11 cellular contexts compared by ENCODE assay signal in the genomic region with DNA sequence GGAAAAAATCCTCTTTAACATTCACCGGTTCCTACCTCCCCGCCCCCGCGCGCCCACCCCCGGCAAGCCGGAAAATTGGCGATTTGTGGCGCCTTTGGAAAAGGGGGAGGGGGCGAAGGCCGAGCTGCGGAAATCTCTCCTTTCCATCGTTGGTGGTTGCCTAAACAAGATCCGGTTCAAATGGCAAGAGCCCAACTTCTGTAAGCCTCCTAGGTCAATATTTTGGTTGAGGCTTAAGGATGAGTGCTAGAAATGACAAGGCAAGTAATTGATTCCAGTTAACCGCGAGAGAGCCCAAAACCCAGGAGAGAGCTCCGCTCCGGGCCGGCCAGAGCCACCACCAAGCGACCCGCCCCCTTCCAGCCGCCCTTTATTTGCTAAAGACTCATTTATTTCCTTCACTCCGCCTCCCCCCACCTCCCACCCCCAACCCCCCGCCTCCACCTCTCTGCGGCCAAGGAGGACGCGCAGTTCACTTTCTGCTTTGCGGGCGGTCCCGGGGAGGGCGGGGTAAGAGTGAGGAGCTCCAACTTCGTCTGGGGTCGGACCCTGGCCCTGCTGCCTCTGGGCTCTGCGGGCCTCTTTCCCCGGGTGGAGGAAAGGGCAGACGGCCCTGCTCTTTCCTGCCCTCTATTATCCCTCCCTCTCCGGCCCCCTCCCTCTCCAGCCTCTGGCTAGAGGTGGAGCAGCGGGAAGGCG. TPM values are rescaled to one million over a fixed set of nuclear protein-coding genes. Genes with fewer than 3 reads are reported as not detected.
A peak's percentile ranks its signal among the peaks of the same experiment; 100 is the strongest.
DNase-seq lines count a peak whose midpoint lies in the region; ATAC-seq, FAIRE-seq and TF ChIP-seq lines count a peak whose summit lies in the region.
"Had no signal": no experiment of that assay in that cellular context is flagged by ENCODE, and none has a peak within 500 bp of the region (broad histone marks: within the 10 kb centered on the region; RNA-seq: fewer than 3 reads in every experiment).

No MANE protein-coding gene starts in this region.

- no peak for TF ChIP-seq RAD21 in A549 (conservative IDR thresholded peaks at IDR 0.05 in 1 of 2, IDR thresholded peaks at IDR 0.05 in 1 of 2)

- no peaks in the 10 kb centered on the region for H3K36me3 Mint-ChIP-seq in WTC11

- TF ChIP-seq EP300 in A549 (IDR thresholded peaks at IDR 0.05): no peak

- peaks cover 36% of the 10 kb centered on the region for H3K4me1 ChIP-seq in A549

- POLR2A ChIA-PET in A549 (lab: Yijun Ruan, JAX): no interaction called here
- POLR2A ChIA-PET in WTC11 (lab: Charles Lee): interaction anchor here (0.6 to 0.9 kb wide), 2 partner anchors 290 to 413 kb away, joined by 3 read pairs; no protein-coding TSS in a partner anchor

- DNase-seq in A549 (ENCODE audit: low read depth in 1 of 2, low spot score in 1 of 2) (no peak), Daoy (ENCODE audit: low read depth) (peak; percentile 64), WTC11 (ENCODE audit: low spot score) (peak; percentile 89), medulla oblongata (ENCODE audit: extremely low spot score) (peak; percentile 37), GM19239 (ENCODE audit: insufficient read length, low spot score) (no peak), erythroblast (lab: John Stamatoyannopoulos, UW) (no peak)
- DNase-seq: EL; mesenchymal stem cell; stimulated activated CD4-positive, alpha-beta T cell treated with anti-CD3 and anti-CD28 coated beads, Interleukin-2, amount 100 ng/mL, for 48 hours had no signal

- H3K4me3 ChIP-seq in A549: peak overlapping the region; percentile 49

- CTCF ChIA-PET in A549 (lab: Yijun Ruan, JAX): interaction anchor here (0.8 to 2.0 kb wide), 6 partner anchors 10 to 679 kb away, joined by 3 to 6 read pairs (median 5); no protein-coding TSS in a partner anchor
- CTCF ChIA-PET in WTC11 (lab: Charles Lee): interaction anchor here (0.7 to 5.4 kb wide), 10 partner anchors 10 to 671 kb away, joined by 3 to 53 read pairs (median 6); no protein-coding TSS in a partner anchor

- ATAC-seq in A549: no peak
- peak; percentile 63 for ATAC-seq in WTC11
- no peak for ATAC-seq in HG03354 (IDR thresholded peaks at IDR 0.05; ENCODE audit: poor library complexity, severe bottlenecking, unreplicated experiment)
- no peak for ATAC-seq in GM18907 (IDR thresholded peaks at IDR 0.05; ENCODE audit: unreplicated experiment)

- no peaks in the 10 kb centered on the region for H3K9me3 ChIP-seq in A549

- TF ChIP-seq CTCF in A549 (IDR thresholded peaks at IDR 0.05): no peak
- TF ChIP-seq CTCF in WTC11 (IDR thresholded peaks at IDR 0.05): no peak

- H3K4me2 ChIP-seq in A549: peak overlapping the region; percentile 100

- H3K27ac Mint-ChIP-seq in WTC11: no peak overlapping the region

- peaks cover 93% of the 10 kb centered on the region for H3K27me3 Mint-ChIP-seq in WTC11 (ENCODE audit: low read depth)

- H3K27ac ChIP-seq in A549: no peak overlapping the region

- 2% methylated on average over 33 of the region's 39 CpGs for WGBS in A549 (ENCODE audit: missing lambda C conversion rate)

- FAIRE-seq in A549 (lab: Jason Lieb, UNC) (no peak), GM19239 (lab: Jason Lieb, UNC) (no peak)

- no peaks in the 10 kb centered on the region for H3K9me3 Mint-ChIP-seq in WTC11

- peak overlapping the region; percentile 68 for H3K4me3 Mint-ChIP-seq in WTC11

- H3K4me1 Mint-ChIP-seq in WTC11: peaks cover 53% of the 10 kb centered on the region

- no peak for TF ChIP-seq POLR2A in A549 (IDR thresholded peaks at IDR 0.05; ENCODE audit: low read length)
- TF ChIP-seq POLR2A in erythroblast (IDR thresholded peaks at IDR 0.05; ENCODE audit: low read length): no peak

TF ChIP-seq in A549, 52 proteins besides CTCF, POLR2A, EP300 and RAD21:
- no peak for TF ChIP-seq RNF2 (IDR thresholded peaks at IDR 0.05; ENCODE audit: borderline replicate concordance, low read depth)
- TF ChIP-seq ZFP36 (IDR thresholded peaks at IDR 0.05; ENCODE audit: borderline replicate concordance, partially characterized antibody): no peak
- no peak for TF ChIP-seq SMC3 (IDR thresholded peaks at IDR 0.05)
- TF ChIP-seq, protein P1, sequence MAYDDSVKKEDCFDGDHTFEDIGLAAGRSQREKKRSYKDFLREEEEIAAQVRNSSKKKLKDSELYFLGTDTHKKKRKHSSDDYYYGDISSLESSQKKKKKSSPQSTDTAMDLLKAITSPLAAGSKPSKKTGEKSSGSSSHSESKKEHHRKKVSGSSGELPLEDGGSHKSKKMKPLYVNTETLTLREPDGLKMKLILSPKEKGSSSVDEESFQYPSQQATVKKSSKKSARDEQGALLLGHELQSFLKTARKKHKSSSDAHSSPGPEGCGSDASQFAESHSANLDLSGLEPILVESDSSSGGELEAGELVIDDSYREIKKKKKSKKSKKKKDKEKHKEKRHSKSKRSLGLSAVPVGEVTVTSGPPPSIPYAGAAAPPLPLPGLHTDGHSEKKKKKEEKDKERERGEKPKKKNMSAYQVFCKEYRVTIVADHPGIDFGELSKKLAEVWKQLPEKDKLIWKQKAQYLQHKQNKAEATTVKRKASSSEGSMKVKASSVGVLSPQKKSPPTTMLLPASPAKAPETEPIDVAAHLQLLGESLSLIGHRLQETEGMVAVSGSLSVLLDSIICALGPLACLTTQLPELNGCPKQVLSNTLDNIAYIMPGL (CRISPR knock-in tag; IDR thresholded peaks at IDR 0.05; ENCODE audit: borderline replicate concordance): no peak
- no peak for TF ChIP-seq HOXA7 (CRISPR knock-in tag; IDR thresholded peaks at IDR 0.05)
- TF ChIP-seq HEYL (CRISPR knock-in tag; IDR thresholded peaks at IDR 0.05): no peak

TF ChIP-seq in WTC11, 78 proteins besides CTCF, POLR2A, EP300 and RAD21 (continues in another document):
- TF ChIP-seq ZNF423 (CRISPR knock-in tag; IDR thresholded peaks at IDR 0.05) (no peak), TEAD4 (CRISPR knock-in tag; IDR thresholded peaks at IDR 0.05) (no peak)
- TF ChIP-seq, protein P2, sequence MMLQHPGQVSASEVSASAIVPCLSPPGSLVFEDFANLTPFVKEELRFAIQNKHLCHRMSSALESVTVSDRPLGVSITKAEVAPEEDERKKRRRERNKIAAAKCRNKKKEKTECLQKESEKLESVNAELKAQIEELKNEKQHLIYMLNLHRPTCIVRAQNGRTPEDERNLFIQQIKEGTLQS (CRISPR knock-in tag; conservative IDR thresholded peaks at IDR 0.05): no peak
- TF ChIP-seq, protein P3, sequence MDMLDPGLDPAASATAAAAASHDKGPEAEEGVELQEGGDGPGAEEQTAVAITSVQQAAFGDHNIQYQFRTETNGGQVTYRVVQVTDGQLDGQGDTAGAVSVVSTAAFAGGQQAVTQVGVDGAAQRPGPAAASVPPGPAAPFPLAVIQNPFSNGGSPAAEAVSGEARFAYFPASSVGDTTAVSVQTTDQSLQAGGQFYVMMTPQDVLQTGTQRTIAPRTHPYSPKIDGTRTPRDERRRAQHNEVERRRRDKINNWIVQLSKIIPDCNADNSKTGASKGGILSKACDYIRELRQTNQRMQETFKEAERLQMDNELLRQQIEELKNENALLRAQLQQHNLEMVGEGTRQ (CRISPR knock-in tag; IDR thresholded peaks at IDR 0.05): no peak
- TF ChIP-seq, protein P4, sequence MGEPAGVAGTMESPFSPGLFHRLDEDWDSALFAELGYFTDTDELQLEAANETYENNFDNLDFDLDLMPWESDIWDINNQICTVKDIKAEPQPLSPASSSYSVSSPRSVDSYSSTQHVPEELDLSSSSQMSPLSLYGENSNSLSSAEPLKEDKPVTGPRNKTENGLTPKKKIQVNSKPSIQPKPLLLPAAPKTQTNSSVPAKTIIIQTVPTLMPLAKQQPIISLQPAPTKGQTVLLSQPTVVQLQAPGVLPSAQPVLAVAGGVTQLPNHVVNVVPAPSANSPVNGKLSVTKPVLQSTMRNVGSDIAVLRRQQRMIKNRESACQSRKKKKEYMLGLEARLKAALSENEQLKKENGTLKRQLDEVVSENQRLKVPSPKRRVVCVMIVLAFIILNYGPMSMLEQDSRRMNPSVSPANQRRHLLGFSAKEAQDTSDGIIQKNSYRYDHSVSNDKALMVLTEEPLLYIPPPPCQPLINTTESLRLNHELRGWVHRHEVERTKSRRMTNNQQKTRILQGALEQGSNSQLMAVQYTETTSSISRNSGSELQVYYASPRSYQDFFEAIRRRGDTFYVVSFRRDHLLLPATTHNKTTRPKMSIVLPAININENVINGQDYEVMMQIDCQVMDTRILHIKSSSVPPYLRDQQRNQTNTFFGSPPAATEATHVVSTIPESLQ (CRISPR knock-in tag; IDR thresholded peaks at IDR 0.05): no peak
- TF ChIP-seq, protein P5, sequence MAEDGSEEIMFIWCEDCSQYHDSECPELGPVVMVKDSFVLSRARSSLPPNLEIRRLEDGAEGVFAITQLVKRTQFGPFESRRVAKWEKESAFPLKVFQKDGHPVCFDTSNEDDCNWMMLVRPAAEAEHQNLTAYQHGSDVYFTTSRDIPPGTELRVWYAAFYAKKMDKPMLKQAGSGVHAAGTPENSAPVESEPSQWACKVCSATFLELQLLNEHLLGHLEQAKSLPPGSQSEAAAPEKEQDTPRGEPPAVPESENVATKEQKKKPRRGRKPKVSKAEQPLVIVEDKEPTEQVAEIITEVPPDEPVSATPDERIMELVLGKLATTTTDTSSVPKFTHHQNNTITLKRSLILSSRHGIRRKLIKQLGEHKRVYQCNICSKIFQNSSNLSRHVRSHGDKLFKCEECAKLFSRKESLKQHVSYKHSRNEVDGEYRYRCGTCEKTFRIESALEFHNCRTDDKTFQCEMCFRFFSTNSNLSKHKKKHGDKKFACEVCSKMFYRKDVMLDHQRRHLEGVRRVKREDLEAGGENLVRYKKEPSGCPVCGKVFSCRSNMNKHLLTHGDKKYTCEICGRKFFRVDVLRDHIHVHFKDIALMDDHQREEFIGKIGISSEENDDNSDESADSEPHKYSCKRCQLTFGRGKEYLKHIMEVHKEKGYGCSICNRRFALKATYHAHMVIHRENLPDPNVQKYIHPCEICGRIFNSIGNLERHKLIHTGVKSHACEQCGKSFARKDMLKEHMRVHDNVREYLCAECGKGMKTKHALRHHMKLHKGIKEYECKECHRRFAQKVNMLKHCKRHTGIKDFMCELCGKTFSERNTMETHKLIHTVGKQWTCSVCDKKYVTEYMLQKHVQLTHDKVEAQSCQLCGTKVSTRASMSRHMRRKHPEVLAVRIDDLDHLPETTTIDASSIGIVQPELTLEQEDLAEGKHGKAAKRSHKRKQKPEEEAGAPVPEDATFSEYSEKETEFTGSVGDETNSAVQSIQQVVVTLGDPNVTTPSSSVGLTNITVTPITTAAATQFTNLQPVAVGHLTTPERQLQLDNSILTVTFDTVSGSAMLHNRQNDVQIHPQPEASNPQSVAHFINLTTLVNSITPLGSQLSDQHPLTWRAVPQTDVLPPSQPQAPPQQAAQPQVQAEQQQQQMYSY (CRISPR knock-in tag; IDR thresholded peaks at IDR 0.05): peak; percentile 71

RNA-seq across cellular contexts. Expression of a gene that starts 0.8 kb away (rescaled TPM):
- polyA plus RNA-seq in A549 (2011; rRNA removed) (not detected in 2 replicates), A549 (2017; fragmentation: RNase III; extraction: RNeasy Plus Mini Kit Qiagen cat#74134 plus additional on column Dnase treatment) (not detected in 3 replicates)
- polyA plus RNA-seq in A549 (2012; cell fraction: cytosol; rRNA removed): not detected in 2 replicates
- polyA plus RNA-seq in A549 (2012; cell fraction: nucleus; rRNA removed): not detected in 2 replicates
- not detected in 2 replicates for polyA minus RNA-seq in A549 (2011; rRNA and poly(A)+ RNA removed)
- total RNA-seq in Daoy (2014; rRNA removed; shearing (Covaris generic)): 1.4 and 3.7 TPM in 2 replicates
- not detected in 3 replicates for total RNA-seq in WTC11 (2021)

Comparison
In these comparisons a context has a peak if more than half of its experiments do, and no peak if none do; other contexts are left out.
1. DNase-seq: peak in Daoy (single experiment), WTC11 (single experiment) and medulla oblongata (single experiment); none in A549 (0 of 2), GM19239 (single experiment) and erythroblast (0 of 2).